In genomic region chr20:35490736-35491181, GRCh38 we compare ENCODE assay signal across 8 cellular contexts. TPM values are rescaled to one million over a fixed set of nuclear protein-coding genes. Genes with fewer than 3 reads are reported as not detected.
DNase-seq lines count a peak whose midpoint lies in the region; ATAC-seq, FAIRE-seq and TF ChIP-seq lines count a peak whose summit lies in the region.

No MANE protein-coding gene starts in this region.

- H2AFZ ChIP-seq in HepG2 (ENCODE audit: low read length): no peak overlapping the region

- H3K36me3 ChIP-seq in CD4-positive, CD25-positive, alpha-beta regulatory T cell (ENCODE audit: control insufficient read depth, insufficient read depth, low read length): peaks cover 32% of the 10 kb centered on the region
- peaks cover 63 to 90% of the 10 kb centered on the region in 2 experiments for H3K36me3 ChIP-seq in HepG2 (replicated peaks in 1 of 2; ENCODE audit: control insufficient read depth in 1 of 2, insufficient read depth in 2 of 2, low read length in 2 of 2)

- H3K4me1 ChIP-seq in CD4-positive, CD25-positive, alpha-beta regulatory T cell (ENCODE audit: control insufficient read depth, insufficient read depth, low read length, poor library complexity, severe bottlenecking): peaks cover 54% of the 10 kb centered on the region
- H3K4me1 ChIP-seq in HepG2 (ENCODE audit: insufficient read depth, low read length): no peaks in the 10 kb centered on the region

- no peak for TF ChIP-seq RAD21 in HepG2 (CRISPR knock-in tag; IDR thresholded peaks at IDR 0.05)

- CTCF ChIA-PET in HepG2 (lab: Yijun Ruan, JAX; ENCODE audit: low intra/inter-chr PET ratio, low total read pairs): no interaction called here

- no peak overlapping the region for H3K4me2 ChIP-seq in HepG2 (ENCODE audit: low read depth, low read length)

- ATAC-seq in CD4-positive, CD25-positive, alpha-beta regulatory T cell (ENCODE audit: low read depth in 2 of 2): peak; percentile 100
- ATAC-seq in GM21360 (IDR thresholded peaks at IDR 0.05; ENCODE audit: unreplicated experiment) (peak; percentile 91), HepG2 (no peak)

- no peaks in the 10 kb centered on the region for H3K27me3 Mint-ChIP-seq in CD4-positive, CD25-positive, alpha-beta regulatory T cell

- no TSS peak for BruUV-seq in HepG2 (replicated peaks; lab: Mats Ljungman, UMichigan)

- H3K4me3 ChIP-seq in CD4-positive, CD25-positive, alpha-beta regulatory T cell (ENCODE audit: low read depth, low read length): peak overlapping the region; percentile 99
- no peak overlapping the region for H3K4me3 ChIP-seq in HepG2 (replicated peaks in 1 of 3; ENCODE audit: insufficient read depth in 1 of 3, low read depth in 2 of 3, low read length in 3 of 3)

- POLR2A ChIA-PET in HepG2 (lab: Yijun Ruan, JAX): interaction anchor here (0.6 to 1.1 kb wide), 2 partner anchors 22 to 535 kb away, joined by 3 read pairs; partner anchors contain the start of genes GSS and MYH7B

- H4K20me1 ChIP-seq in HepG2 (ENCODE audit: insufficient read depth, low read length): no peaks in the 10 kb centered on the region

- H3K27ac ChIP-seq in CD4-positive, CD25-positive, alpha-beta regulatory T cell (ENCODE audit: insufficient read depth, low read length, poor library complexity, severe bottlenecking): peak overlapping the region; percentile 84
- no peak overlapping the region for H3K27ac ChIP-seq in HepG2 (ENCODE audit: extremely low read length, insufficient read depth, low read length)

- 100% methylated on average over 6 of the region's 6 CpGs for WGBS in HepG2 (ENCODE audit: low lambda C conversion rate)

- no peak for TF ChIP-seq CTCF in HepG2 (CRISPR knock-in tag; IDR thresholded peaks at IDR 0.05)

- in situ Hi-C loops in HepG2 (cut with HindIII; ENCODE audit: extremely low pct_ligation_motif_present, low pct_unique_long_range_greater_than_20kb): no loop called here

- peak overlapping the region; percentile 99 to 100 (median 99) for H3K27ac Mint-ChIP-seq in CD4-positive, CD25-positive, alpha-beta regulatory T cell

- H3K9ac ChIP-seq in HepG2 (ENCODE audit: insufficient read depth, low read depth, low read length): no peak overlapping the region

- intact Hi-C loops in HepG2 (cut with micrococcal nuclease; ENCODE audit: unreplicated experiment): no loop called here

- peaks cover 33 to 85% (median 51%) of the 10 kb centered on the region in 4 donors for H3K4me1 Mint-ChIP-seq in CD4-positive, CD25-positive, alpha-beta regulatory T cell

- TF ChIP-seq EP300 in HepG2 (IDR thresholded peaks at IDR 0.05; ENCODE audit: low read depth in 2 of 2, low read length in 2 of 2) (no peak), HepG2 (CRISPR knock-in tag; IDR thresholded peaks at IDR 0.05; ENCODE audit: borderline replicate concordance) (no peak)

- no peaks in the 10 kb centered on the region for H3K27me3 ChIP-seq in CD4-positive, CD25-positive, alpha-beta regulatory T cell (ENCODE audit: control insufficient read depth, insufficient read depth, low read length)
- H3K27me3 ChIP-seq in HepG2 (ENCODE audit: control insufficient read depth in 1 of 2, insufficient read depth in 2 of 2, low read length in 2 of 2): no peaks in the 10 kb centered on the region

- H3K9me3 ChIP-seq in CD4-positive, CD25-positive, alpha-beta regulatory T cell (ENCODE audit: control insufficient read depth in 2 of 2, low read length in 2 of 2): no peaks in the 10 kb centered on the region
- no peaks in the 10 kb centered on the region for H3K9me3 ChIP-seq in HepG2 (ENCODE audit: low read length)

- no peak for FAIRE-seq in HepG2 (lab: Jason Lieb, UNC)

- no peaks in the 10 kb centered on the region for H3K9me3 Mint-ChIP-seq in CD4-positive, CD25-positive, alpha-beta regulatory T cell

- H3K4me3 Mint-ChIP-seq in CD4-positive, CD25-positive, alpha-beta regulatory T cell: peak overlapping the region; percentile 98 to 100 (median 99)

- H3K79me2 ChIP-seq in HepG2 (ENCODE audit: insufficient read depth, low read length): no peaks in the 10 kb centered on the region

- peak; percentile 47 to 88 (median 78) for DNase-seq in CD4-positive, CD25-positive, alpha-beta regulatory T cell
- DNase-seq in KG1 (lab: John Stamatoyannopoulos, UW) (peak; percentile 77), HepG2 (ENCODE audit: low spot score) (no peak), HuH-7.5 (ENCODE audit: low spot score) (no peak), NCI-H2227 (lab: John Stamatoyannopoulos, UW; ENCODE audit: unreplicated experiment) (no peak)
- peak; percentile 18 for DNase-seq in activated CD8-positive, alpha-beta memory T cell treated with anti-CD3 and anti-CD28 coated beads, Interleukin-2, amount 50 U/mL, for 1 hour (ENCODE audit: extremely low read depth)
- DNase-seq in stimulated activated CD8-positive, alpha-beta memory T cell treated with anti-CD3 and anti-CD28 coated beads, Interleukin-7, amount 100 ng/mL, for 4 hours (ENCODE audit: low read depth in 2 of 2): peak; percentile 47 to 57

- no peak for TF ChIP-seq POLR2A in HepG2 (IDR thresholded peaks at IDR 0.05; ENCODE audit: insufficient read depth in 1 of 2, low read depth in 2 of 2, low read length in 2 of 2)

- peaks cover 48% of the 10 kb centered on the region for H3K36me3 Mint-ChIP-seq in CD4-positive, CD25-positive, alpha-beta regulatory T cell

RNA-seq across cellular contexts. Expression of gene CEP250, which starts 35.4 kb away (rescaled TPM):
- total RNA-seq in CD4-positive, CD25-positive, alpha-beta regulatory T cell: 64.1 TPM
- 1 to 10 TPM; 4.7 to 5.3 (median 4.9) TPM for polyA plus RNA-seq in CD4-positive, CD25-positive, alpha-beta regulatory T cell
- 55.3 and 55.7 TPM in 2 replicates for total RNA-seq in HepG2 (2016; rRNA removed; fragmentation: Illumina TruSeq; extraction: Trizol)
- 4.6 and 8.2 TPM in 2 replicates for total RNA-seq in HepG2 (2016; cell fraction: cytosol; rRNA removed; fragmentation: Illumina TruSeq; extraction: Trizol; ENCODE audit: low read depth)
- total RNA-seq in HepG2 (2016; cell fraction: insoluble cytoplasmic fraction; rRNA removed; fragmentation: Illumina TruSeq; extraction: Trizol): 47.0 and 58.9 TPM in 2 replicates
- 10.8 and 11.9 TPM in 2 replicates for total RNA-seq in HepG2 (2016; cell fraction: membrane; rRNA removed; fragmentation: Illumina TruSeq; extraction: Trizol)
- total RNA-seq in HepG2 (2016; cell fraction: nucleus; rRNA removed; fragmentation: Illumina TruSeq; extraction: Trizol): 53.7 and 62.9 TPM in 2 replicates
- 28.3 and 28.8 TPM in 2 replicates for polyA plus RNA-seq in HepG2 (2011; rRNA removed)
- polyA plus RNA-seq in HepG2 (2011; cell fraction: cytosol; rRNA removed): 13.0 and 15.9 TPM in 2 replicates
- polyA plus RNA-seq in HepG2 (2011; cell fraction: nucleus; rRNA removed): 91.1 and 91.6 TPM in 2 replicates
- 51.5 and 68.0 TPM in 2 replicates for polyA plus RNA-seq in HepG2 (2012)
- polyA plus RNA-seq in HepG2 (2016; cell fraction: cytosol; fragmentation: Illumina TruSeq; extraction: Trizol; ENCODE audit: low read depth): 1.8 and 3.2 TPM in 2 replicates
- 25.5 and 33.0 TPM in 2 replicates for polyA plus RNA-seq in HepG2 (2016; cell fraction: insoluble cytoplasmic fraction; fragmentation: Illumina TruSeq; extraction: Trizol; ENCODE audit: low read depth)
- polyA plus RNA-seq in HepG2 (2016; cell fraction: membrane; fragmentation: Illumina TruSeq; extraction: Trizol; ENCODE audit: low read depth): 4.0 and 5.2 TPM in 2 replicates
- polyA plus RNA-seq in HepG2 (2016; cell fraction: nucleus; fragmentation: Illumina TruSeq; extraction: Trizol; ENCODE audit: insufficient read depth, low read depth): 164 and 177 TPM in 2 replicates
- polyA minus RNA-seq in HepG2 (2011; rRNA and poly(A)+ RNA removed; ENCODE audit: low replicate concordance): 17.6 and 28.3 TPM in 2 replicates
- polyA minus RNA-seq in HepG2 (2011; cell fraction: cytosol; rRNA and poly(A)+ RNA removed): 15.9 and 26.1 TPM in 2 replicates
- 47.3 and 65.8 TPM in 2 replicates for polyA minus RNA-seq in HepG2 (2011; cell fraction: nucleus; rRNA and poly(A)+ RNA removed)

RNA-seq across cellular contexts. Expression of gene C20orf173, which starts 38.7 kb away (rescaled TPM):
- total RNA-seq in CD4-positive, CD25-positive, alpha-beta regulatory T cell: not detected
- polyA plus RNA-seq in CD4-positive, CD25-positive, alpha-beta regulatory T cell: not detected
- total RNA-seq in HepG2 (2016; rRNA removed; fragmentation: Illumina TruSeq; extraction: Trizol): not detected in 2 replicates
- not detected in 2 replicates for total RNA-seq in HepG2 (2016; cell fraction: cytosol; rRNA removed; fragmentation: Illumina TruSeq; extraction: Trizol; ENCODE audit: low read depth)
- not detected in 2 replicates for total RNA-seq in HepG2 (2016; cell fraction: insoluble cytoplasmic fraction; rRNA removed; fragmentation: Illumina TruSeq; extraction: Trizol)
- not detected in 2 replicates for total RNA-seq in HepG2 (2016; cell fraction: membrane; rRNA removed; fragmentation: Illumina TruSeq; extraction: Trizol)
- total RNA-seq in HepG2 (2016; cell fraction: nucleus; rRNA removed; fragmentation: Illumina TruSeq; extraction: Trizol): not detected in 2 replicates
- not detected in 2 replicates for polyA plus RNA-seq in HepG2 (2011; rRNA removed)
- not detected in 2 replicates for polyA plus RNA-seq in HepG2 (2011; cell fraction: cytosol; rRNA removed)
- polyA plus RNA-seq in HepG2 (2011; cell fraction: nucleus; rRNA removed): not detected in 2 replicates
- not detected in 2 replicates for polyA plus RNA-seq in HepG2 (2012)
- not detected in 2 replicates for polyA plus RNA-seq in HepG2 (2016; cell fraction: cytosol; fragmentation: Illumina TruSeq; extraction: Trizol; ENCODE audit: low read depth)
- polyA plus RNA-seq in HepG2 (2016; cell fraction: insoluble cytoplasmic fraction; fragmentation: Illumina TruSeq; extraction: Trizol; ENCODE audit: low read depth): not detected in 2 replicates
- not detected in 2 replicates for polyA plus RNA-seq in HepG2 (2016; cell fraction: membrane; fragmentation: Illumina TruSeq; extraction: Trizol; ENCODE audit: low read depth)
- polyA plus RNA-seq in HepG2 (2016; cell fraction: nucleus; fragmentation: Illumina TruSeq; extraction: Trizol; ENCODE audit: insufficient read depth, low read depth): not detected in 2 replicates
- polyA minus RNA-seq in HepG2 (2011; rRNA and poly(A)+ RNA removed; ENCODE audit: low replicate concordance): not detected in 2 replicates
- polyA minus RNA-seq in HepG2 (2011; cell fraction: cytosol; rRNA and poly(A)+ RNA removed): not detected in 2 replicates
- polyA minus RNA-seq in HepG2 (2011; cell fraction: nucleus; rRNA and poly(A)+ RNA removed): not detected in 2 replicates

RNA-seq across cellular contexts. Expression of gene ERGIC3, which starts 51.1 kb away (rescaled TPM):
- total RNA-seq in CD4-positive, CD25-positive, alpha-beta regulatory T cell: 132 TPM
- polyA plus RNA-seq in CD4-positive, CD25-positive, alpha-beta regulatory T cell: 100 to 1,000 TPM; 121 to 138 (median 131) TPM
- total RNA-seq in HepG2 (2016; rRNA removed; fragmentation: Illumina TruSeq; extraction: Trizol): 224 and 407 TPM in 2 replicates
- total RNA-seq in HepG2 (2016; cell fraction: cytosol; rRNA removed; fragmentation: Illumina TruSeq; extraction: Trizol; ENCODE audit: low read depth): 309 and 324 TPM in 2 replicates
- total RNA-seq in HepG2 (2016; cell fraction: insoluble cytoplasmic fraction; rRNA removed; fragmentation: Illumina TruSeq; extraction: Trizol): 220 and 420 TPM in 2 replicates
- 396 and 433 TPM in 2 replicates for total RNA-seq in HepG2 (2016; cell fraction: membrane; rRNA removed; fragmentation: Illumina TruSeq; extraction: Trizol)
- total RNA-seq in HepG2 (2016; cell fraction: nucleus; rRNA removed; fragmentation: Illumina TruSeq; extraction: Trizol): 264 and 296 TPM in 2 replicates
- polyA plus RNA-seq in HepG2 (2011; rRNA removed): 610 and 670 TPM in 2 replicates
- 697 and 907 TPM in 2 replicates for polyA plus RNA-seq in HepG2 (2011; cell fraction: cytosol; rRNA removed)
- 512 and 519 TPM in 2 replicates for polyA plus RNA-seq in HepG2 (2011; cell fraction: nucleus; rRNA removed)
- polyA plus RNA-seq in HepG2 (2012): 356 and 493 TPM in 2 replicates
- 247 and 288 TPM in 2 replicates for polyA plus RNA-seq in HepG2 (2016; cell fraction: cytosol; fragmentation: Illumina TruSeq; extraction: Trizol; ENCODE audit: low read depth)
- polyA plus RNA-seq in HepG2 (2016; cell fraction: insoluble cytoplasmic fraction; fragmentation: Illumina TruSeq; extraction: Trizol; ENCODE audit: low read depth): 179 and 200 TPM in 2 replicates
- 343 and 357 TPM in 2 replicates for polyA plus RNA-seq in HepG2 (2016; cell fraction: membrane; fragmentation: Illumina TruSeq; extraction: Trizol; ENCODE audit: low read depth)
- polyA plus RNA-seq in HepG2 (2016; cell fraction: nucleus; fragmentation: Illumina TruSeq; extraction: Trizol; ENCODE audit: insufficient read depth, low read depth): 461 and 472 TPM in 2 replicates
- 491 and 704 TPM in 2 replicates for polyA minus RNA-seq in HepG2 (2011; rRNA and poly(A)+ RNA removed; ENCODE audit: low replicate concordance)
- polyA minus RNA-seq in HepG2 (2011; cell fraction: cytosol; rRNA and poly(A)+ RNA removed): 143 and 159 TPM in 2 replicates
- 106 and 126 TPM in 2 replicates for polyA minus RNA-seq in HepG2 (2011; cell fraction: nucleus; rRNA and poly(A)+ RNA removed)

RNA-seq across cellular contexts. Expression of gene GDF5, which starts 52.7 kb away (rescaled TPM):
- total RNA-seq in CD4-positive, CD25-positive, alpha-beta regulatory T cell: not detected
- not detected for polyA plus RNA-seq in CD4-positive, CD25-positive, alpha-beta regulatory T cell
- total RNA-seq in HepG2 (2016; rRNA removed; fragmentation: Illumina TruSeq; extraction: Trizol): not detected in 2 replicates
- total RNA-seq in HepG2 (2016; cell fraction: cytosol; rRNA removed; fragmentation: Illumina TruSeq; extraction: Trizol; ENCODE audit: low read depth): not detected in 2 replicates
- not detected in 2 replicates for total RNA-seq in HepG2 (2016; cell fraction: insoluble cytoplasmic fraction; rRNA removed; fragmentation: Illumina TruSeq; extraction: Trizol)
- total RNA-seq in HepG2 (2016; cell fraction: membrane; rRNA removed; fragmentation: Illumina TruSeq; extraction: Trizol): not detected in 2 replicates
- total RNA-seq in HepG2 (2016; cell fraction: nucleus; rRNA removed; fragmentation: Illumina TruSeq; extraction: Trizol): not detected in 2 replicates
- polyA plus RNA-seq in HepG2 (2011; rRNA removed): not detected in 2 replicates
- 0.04 TPM in 1 of 2 replicates, not detected in the other for polyA plus RNA-seq in HepG2 (2011; cell fraction: cytosol; rRNA removed)
- polyA plus RNA-seq in HepG2 (2011; cell fraction: nucleus; rRNA removed): not detected in 2 replicates
- not detected in 2 replicates for polyA plus RNA-seq in HepG2 (2012)
- not detected in 2 replicates for polyA plus RNA-seq in HepG2 (2016; cell fraction: cytosol; fragmentation: Illumina TruSeq; extraction: Trizol; ENCODE audit: low read depth)
- polyA plus RNA-seq in HepG2 (2016; cell fraction: insoluble cytoplasmic fraction; fragmentation: Illumina TruSeq; extraction: Trizol; ENCODE audit: low read depth): not detected in 2 replicates
- not detected in 2 replicates for polyA plus RNA-seq in HepG2 (2016; cell fraction: membrane; fragmentation: Illumina TruSeq; extraction: Trizol; ENCODE audit: low read depth)
- polyA plus RNA-seq in HepG2 (2016; cell fraction: nucleus; fragmentation: Illumina TruSeq; extraction: Trizol; ENCODE audit: insufficient read depth, low read depth): not detected in 2 replicates
- polyA minus RNA-seq in HepG2 (2011; rRNA and poly(A)+ RNA removed; ENCODE audit: low replicate concordance): 0.09 TPM in 1 of 2 replicates, not detected in the other
- not detected in 2 replicates for polyA minus RNA-seq in HepG2 (2011; cell fraction: cytosol; rRNA and poly(A)+ RNA removed)
- polyA minus RNA-seq in HepG2 (2011; cell fraction: nucleus; rRNA and poly(A)+ RNA removed): not detected in 2 replicates

Comparison
In these comparisons a context has a peak if more than half of its experiments do, and no peak if none do; other contexts are left out.
1. DNase-seq: peak in CD4-positive, CD25-positive, alpha-beta regulatory T cell (3 of 3), KG1 (single experiment), activated CD8-positive, alpha-beta memory T cell treated with anti-CD3 and anti-CD28 coated beads, Interleukin-2, amount 50 U/mL, for 1 hour (single experiment) and stimulated activated CD8-positive, alpha-beta memory T cell treated with anti-CD3 and anti-CD28 coated beads, Interleukin-7, amount 100 ng/mL, for 4 hours (2 of 2); none in HepG2 (single experiment), HuH-7.5 (single experiment) and NCI-H2227 (single experiment).